Comparison of ENCODE assay signal across 7 cellular contexts in genomic region chr17:62255791-62256190, GRCh38.
DNase-seq lines count a peak whose midpoint lies in the region; TF ChIP-seq lines count a peak whose summit lies in the region.
"Not testable (repeated sequence)": the region's sequence is repeated elsewhere in the genome, so short reads cannot be mapped to it uniquely, and the experiment has no call there.

No MANE protein-coding gene starts in this region.

- H3K27me3 Mint-ChIP-seq in activated CD4-positive, alpha-beta T cell treated with anti-CD3 and anti-CD28 coated beads, Interleukin-2, amount 10 ng/mL, durations not matched to agents 24 days and 14 days: not testable (repeated sequence)

- WGBS in smooth muscle cell (ENCODE audit: low lambda C conversion rate): 37% methylated on average over 6 of the region's 6 CpGs

- intact Hi-C loops in activated CD4-positive, alpha-beta T cell treated with anti-CD3 and anti-CD28 coated beads, Interleukin-2, amount 10 ng/mL, durations not matched to agents 24 days and 14 days (cut with micrococcal nuclease): not testable (repeated sequence)

- not testable (repeated sequence) for H3K36me3 Mint-ChIP-seq in activated CD4-positive, alpha-beta T cell treated with anti-CD3 and anti-CD28 coated beads, Interleukin-2, amount 10 ng/mL, durations not matched to agents 24 days and 14 days (ENCODE audit: low read depth)

- H4K20me1 ChIP-seq in smooth muscle cell (ENCODE audit: low read depth): not testable (repeated sequence)

- H3K27ac Mint-ChIP-seq in activated CD4-positive, alpha-beta T cell treated with anti-CD3 and anti-CD28 coated beads, Interleukin-2, amount 10 ng/mL, durations not matched to agents 24 days and 14 days: not testable (repeated sequence)

- H3K9me3 Mint-ChIP-seq in activated CD4-positive, alpha-beta T cell treated with anti-CD3 and anti-CD28 coated beads, Interleukin-2, amount 10 ng/mL, durations not matched to agents 24 days and 14 days: not testable (repeated sequence)

- H3K79me2 ChIP-seq in smooth muscle cell (ENCODE audit: low read depth): not testable (repeated sequence)

- DNase-seq in EL (peak; percentile 34), LHCN-M2 (ENCODE audit: low read depth) (peak; percentile 60), choroid plexus epithelial cell (ENCODE audit: low read depth) (peak; percentile 14), fibroblast of villous mesenchyme (ENCODE audit: low read depth) (peak; percentile 42), myocyte (ENCODE audit: low read depth) (peak; percentile 65)
- peak; percentile 10 for DNase-seq in activated CD4-positive, alpha-beta T cell treated with anti-CD3 and anti-CD28 coated beads, Interleukin-2, amount 10 ng/mL, durations not matched to agents 24 days and 14 days
- not testable (repeated sequence) for DNase-seq in smooth muscle cell (lab: John Stamatoyannopoulos, UW; ENCODE audit: unreplicated experiment)

- H3K36me3 ChIP-seq in smooth muscle cell (ENCODE audit: low read depth): not testable (repeated sequence)

- H2AFZ ChIP-seq in smooth muscle cell (ENCODE audit: low read depth): not testable (repeated sequence)

- not testable (repeated sequence) for H3K4me1 ChIP-seq in smooth muscle cell (ENCODE audit: low read depth)

- H3K9ac ChIP-seq in smooth muscle cell (ENCODE audit: low read depth): not testable (repeated sequence)

- not testable (repeated sequence) for H3K4me1 Mint-ChIP-seq in activated CD4-positive, alpha-beta T cell treated with anti-CD3 and anti-CD28 coated beads, Interleukin-2, amount 10 ng/mL, durations not matched to agents 24 days and 14 days

- H3F3A ChIP-seq in smooth muscle cell (ENCODE audit: low read depth): not testable (repeated sequence)

- H3K27ac ChIP-seq in smooth muscle cell (ENCODE audit: low read depth): not testable (repeated sequence)

- not testable (repeated sequence) for H3K9me3 ChIP-seq in smooth muscle cell (replicated peaks; ENCODE audit: low read depth)

- H3K4me3 Mint-ChIP-seq in activated CD4-positive, alpha-beta T cell treated with anti-CD3 and anti-CD28 coated beads, Interleukin-2, amount 10 ng/mL, durations not matched to agents 24 days and 14 days: not testable (repeated sequence)

- TF ChIP-seq CTCF in choroid plexus epithelial cell (conservative IDR thresholded peaks at IDR 0.05; ENCODE audit: low read depth, low read length); fibroblast of villous mesenchyme (IDR thresholded peaks at IDR 0.05; ENCODE audit: insufficient read depth, low read depth, low read length); smooth muscle cell (IDR thresholded peaks at IDR 0.05; ENCODE audit: borderline replicate concordance, insufficient read depth, poor library complexity, severe bottlenecking): not testable (repeated sequence)

- H3K4me2 ChIP-seq in smooth muscle cell: peak overlapping the region; percentile 31

- not testable (repeated sequence) for H3K27me3 ChIP-seq in smooth muscle cell (ENCODE audit: low read depth)

- H3K4me3 ChIP-seq in choroid plexus epithelial cell (ENCODE audit: low read depth, low read length); fibroblast of villous mesenchyme (ENCODE audit: low read depth, low read length); smooth muscle cell: not testable (repeated sequence)
